Comparison of ENCODE assay signal across 9 cellular contexts in the genomic region with DNA sequence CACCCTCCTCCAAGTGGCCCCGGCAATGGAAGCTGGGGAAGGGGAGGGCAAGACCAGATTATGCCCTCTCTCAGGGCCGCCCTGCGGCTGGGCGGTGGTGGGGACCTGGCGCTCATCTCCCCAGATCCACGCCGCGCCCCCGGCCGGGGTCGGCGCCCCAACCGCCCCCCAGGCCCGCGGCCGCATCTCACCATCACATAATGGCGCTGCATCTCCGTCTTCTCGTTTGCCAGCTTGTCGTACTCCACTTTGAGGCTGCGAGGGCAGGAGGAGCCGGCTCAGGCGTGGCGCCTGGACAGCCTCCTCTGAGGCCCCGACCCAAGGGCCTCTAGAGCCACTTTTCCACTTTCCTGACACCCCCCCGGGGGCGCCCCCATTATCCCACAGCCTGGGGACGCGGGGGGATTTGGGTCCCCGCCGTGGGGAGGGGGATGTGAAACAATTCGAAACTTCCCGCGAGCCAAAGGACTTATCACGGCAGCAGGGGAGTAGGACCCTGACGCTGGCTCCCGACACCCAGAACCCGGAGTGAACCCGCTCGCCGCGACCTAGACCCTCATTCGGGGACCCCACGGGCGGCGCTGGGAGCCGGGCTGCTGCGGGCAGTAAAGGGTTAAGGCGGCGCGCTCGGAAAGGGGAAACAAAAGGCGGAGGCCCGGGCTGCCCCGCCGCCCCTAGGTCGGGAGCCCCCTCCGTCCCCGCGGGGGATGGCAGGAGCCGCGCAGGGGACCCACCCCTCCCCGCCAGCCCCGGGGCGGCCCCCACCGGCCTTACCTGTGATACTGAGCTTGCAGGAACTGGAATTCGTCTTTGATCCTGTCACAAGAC. TPM values are rescaled to one million over a fixed set of nuclear protein-coding genes. Genes with fewer than 3 reads are reported as not detected.
DNase-seq lines count a peak whose midpoint lies in the region; ATAC-seq, FAIRE-seq and TF ChIP-seq lines count a peak whose summit lies in the region.
"Had no signal": no experiment of that assay in that cellular context is flagged by ENCODE, and none has a peak within 500 bp of the region (broad histone marks: within the 10 kb centered on the region; RNA-seq: fewer than 3 reads in every experiment).

No MANE protein-coding gene starts in this region.

- peaks cover 10% of the 10 kb centered on the region for H3F3A ChIP-seq in SU-DHL-6 (ENCODE audit: insufficient read depth)

- H3K27me3 ChIP-seq in SU-DHL-6 (ENCODE audit: low read length) (no peaks in the 10 kb centered on the region), HepG2 (ENCODE audit: control insufficient read depth in 1 of 2, insufficient read depth in 2 of 2, low read length in 2 of 2) (peaks cover 0 to under 1% of the 10 kb centered on the region in 2 experiments; a peak in 1 of 5 replicates)

- intact Hi-C loops in HepG2 (cut with micrococcal nuclease; ENCODE audit: unreplicated experiment): loop anchor here (5.0 kb wide), 2 partner anchors 102 to 503 kb away; no protein-coding TSS in a partner anchor

- TF ChIP-seq EP300 in HepG2 (IDR thresholded peaks at IDR 0.05; ENCODE audit: low read depth in 2 of 2, low read length in 2 of 2): no peak
- TF ChIP-seq EP300 in HepG2 (CRISPR knock-in tag; IDR thresholded peaks at IDR 0.05; ENCODE audit: borderline replicate concordance): no peak

- H3K4me1 Mint-ChIP-seq in brain: peaks cover 60% of the 10 kb centered on the region

- FAIRE-seq in HepG2 (lab: Jason Lieb, UNC) (no peak), frontal cortex (lab: Jason Lieb, UNC) (no peak)
- FAIRE-seq: G401.6 had no signal

- peak; percentile 44 to 69 for DNase-seq in NCI-H524 (lab: John Stamatoyannopoulos, UW)
- no peak for DNase-seq in NCI-H524 treated with DMSO at 0.1 percent for 48 hours (lab: John Stamatoyannopoulos, UW)
- DNase-seq in HepG2 (ENCODE audit: low spot score): no peak
- DNase-seq in stimulated activated CD4-positive, alpha-beta T cell treated with anti-CD3 and anti-CD28 coated beads, TNF-alpha, amount 100 ng/mL, for 4 hours (ENCODE audit: low read depth in 3 of 3): peak in 2 of 3 experiments; percentile 20 to 30
- DNase-seq in frontal cortex (ENCODE audit: low spot score in 2 of 2): no peak

- no peak overlapping the region for H2AFZ ChIP-seq in SU-DHL-6 (ENCODE audit: low read depth, low read length, severe bottlenecking)
- no peak overlapping the region for H2AFZ ChIP-seq in HepG2 (ENCODE audit: low read length)

- no peak for TF ChIP-seq CTCF in SU-DHL-6 (IDR thresholded peaks at IDR 0.05; ENCODE audit: insufficient read depth, low read length, poor library complexity, severe bottlenecking)
- TF ChIP-seq CTCF in brain (conservative IDR thresholded peaks at IDR 0.05): peak in 1 of 2 experiments; percentile 30
- TF ChIP-seq CTCF in HepG2 (CRISPR knock-in tag; IDR thresholded peaks at IDR 0.05): no peak

- H3K27ac ChIP-seq in SU-DHL-6 (ENCODE audit: low read depth, low read length): 0 out of 2 replicates have a peak overlapping the region, but pooled peaks have one; percentile 84
- H3K27ac ChIP-seq in HepG2 (ENCODE audit: extremely low read length, insufficient read depth, low read length): no peak overlapping the region

- H3K27ac Mint-ChIP-seq in brain: peak overlapping the region; percentile 95 to 99 (median 98)

- H4K20me1 ChIP-seq in SU-DHL-6 (ENCODE audit: low read depth, low read length) (no peaks in the 10 kb centered on the region), HepG2 (ENCODE audit: insufficient read depth, low read length) (peaks cover 58% of the 10 kb centered on the region)

- H3K9me3 ChIP-seq in SU-DHL-6 (ENCODE audit: insufficient read depth, low read length) (no peaks in the 10 kb centered on the region), HepG2 (ENCODE audit: low read length) (no peaks in the 10 kb centered on the region)

- H3K9me3 Mint-ChIP-seq in brain: peaks cover 0 to 6% (median 0%) of the 10 kb centered on the region in 5 experiments

- H3K4me3 ChIP-seq in SU-DHL-6 (ENCODE audit: insufficient read depth, low read length, poor library complexity, severe bottlenecking) (peak overlapping the region; percentile 68), HepG2 (replicated peaks in 1 of 3; ENCODE audit: insufficient read depth in 1 of 3, low read depth in 2 of 3, low read length in 3 of 3) (peak overlapping the region; percentile 83 to 88 (median 84))

- H3K36me3 ChIP-seq in SU-DHL-6 (ENCODE audit: low read length): peaks cover 11% of the 10 kb centered on the region; the same call in 1 of the 2 replicates
- peaks cover 8 to 19% of the 10 kb centered on the region in 2 experiments; a peak in 4 of 5 replicates for H3K36me3 ChIP-seq in HepG2 (replicated peaks in 1 of 2; ENCODE audit: control insufficient read depth in 1 of 2, insufficient read depth in 2 of 2, low read length in 2 of 2)

- 62% methylated on average over 17 of the region's 67 CpGs for WGBS in HepG2 (ENCODE audit: low lambda C conversion rate)

- no peak for ATAC-seq in HepG2
- ATAC-seq in GM21717 (IDR thresholded peaks at IDR 0.05; ENCODE audit: unreplicated experiment): no peak

- H3K79me2 ChIP-seq in SU-DHL-6 (ENCODE audit: insufficient read depth, low read length): peaks cover 15% of the 10 kb centered on the region; the same call in 1 of the 2 replicates
- H3K79me2 ChIP-seq in HepG2 (ENCODE audit: insufficient read depth, low read length): peaks cover 52% of the 10 kb centered on the region

- no peak for TF ChIP-seq POLR2A in HepG2 (IDR thresholded peaks at IDR 0.05; ENCODE audit: insufficient read depth in 1 of 2, low read depth in 2 of 2, low read length in 2 of 2)

- peaks cover 18% of the 10 kb centered on the region for H3K27me3 Mint-ChIP-seq in brain

- H3K9me2 ChIP-seq in SU-DHL-6 (replicated peaks; ENCODE audit: insufficient read depth, low read length): no peaks in the 10 kb centered on the region

- peak overlapping the region; percentile 94 to 100 (median 99) for H3K4me3 Mint-ChIP-seq in brain

- TF ChIP-seq RAD21 in HepG2 (CRISPR knock-in tag; IDR thresholded peaks at IDR 0.05): no peak

- POLR2A ChIA-PET in HepG2 (lab: Yijun Ruan, JAX): interaction anchor here (12.3 kb wide), 1 partner anchor 18 kb away, joined by 152 read pairs; no protein-coding TSS in a partner anchor

- H3K9ac ChIP-seq in SU-DHL-6 (ENCODE audit: low read length) (peak overlapping the region; percentile 81), HepG2 (ENCODE audit: insufficient read depth, low read depth, low read length) (peak overlapping the region; percentile 81)

- CTCF ChIA-PET in HepG2 (lab: Yijun Ruan, JAX; ENCODE audit: low intra/inter-chr PET ratio, low total read pairs): no interaction called here

- peaks cover 69% of the 10 kb centered on the region for H3K4me1 ChIP-seq in HepG2 (ENCODE audit: insufficient read depth, low read length)

- H3K4me2 ChIP-seq in SU-DHL-6 (ENCODE audit: low read depth, low read length, poor library complexity, severe bottlenecking): peak overlapping the region; percentile 68
- H3K4me2 ChIP-seq in HepG2 (ENCODE audit: low read depth, low read length): peak overlapping the region; percentile 96

- H3K36me3 Mint-ChIP-seq in brain: peaks cover 31% of the 10 kb centered on the region

- in situ Hi-C loops in HepG2 (cut with HindIII; ENCODE audit: extremely low pct_ligation_motif_present, low pct_unique_long_range_greater_than_20kb): loop anchor here (25.0 kb wide), 1 partner anchor 633 kb away; the partner anchor contains the start of gene RPLP1

- BruUV-seq in HepG2 (replicated peaks; lab: Mats Ljungman, UMichigan): no TSS peak

TF ChIP-seq in HepG2, 621 proteins besides CTCF, POLR2A, EP300 and RAD21 (continues in another document):
- TF ChIP-seq ZNF652 (CRISPR knock-in tag; IDR thresholded peaks at IDR 0.05; ENCODE audit: borderline replicate concordance, low read depth): peak; percentile 89
- no peak for TF ChIP-seq ZNF607 (CRISPR knock-in tag; IDR thresholded peaks at IDR 0.05; ENCODE audit: borderline replicate concordance)
- peak; percentile 32; the same call in 1 of the 2 replicates for TF ChIP-seq ZBTB38 (CRISPR knock-in tag; IDR thresholded peaks at IDR 0.05)
- TF ChIP-seq HDAC1 (CRISPR knock-in tag; IDR thresholded peaks at IDR 0.05): no peak
- no peak for TF ChIP-seq HOXD1 (CRISPR knock-in tag; IDR thresholded peaks at IDR 0.05)
- TF ChIP-seq TBX2 (CRISPR knock-in tag; IDR thresholded peaks at IDR 0.05; ENCODE audit: borderline replicate concordance): no peak
- no peak for TF ChIP-seq WIZ (CRISPR knock-in tag; IDR thresholded peaks at IDR 0.05)
- TF ChIP-seq ARNT2 (CRISPR knock-in tag; IDR thresholded peaks at IDR 0.05; ENCODE audit: low read depth): no peak
- no peak for TF ChIP-seq EED (CRISPR knock-in tag; IDR thresholded peaks at IDR 0.05)
- TF ChIP-seq TGIF2 (CRISPR knock-in tag; IDR thresholded peaks at IDR 0.05): no peak
- TF ChIP-seq ZNF678 (CRISPR knock-in tag; IDR thresholded peaks at IDR 0.05): no peak

RNA-seq across cellular contexts. Expression of gene TLE3, which starts 2.1 kb away (rescaled TPM):
- polyA plus RNA-seq in brain (ENCODE audit: insufficient read depth, low read depth, low replicate concordance) (15.7 TPM), HepG2 (2011; rRNA removed) (10.8 and 13.8 TPM in 2 replicates)
- total RNA-seq in HepG2 (2016; rRNA removed; fragmentation: Illumina TruSeq; extraction: Trizol) (11.9 TPM in 2 replicates), frontal cortex (68.9 TPM)
- total RNA-seq in HepG2 (2016; cell fraction: cytosol; rRNA removed; fragmentation: Illumina TruSeq; extraction: Trizol; ENCODE audit: low read depth): 4.3 and 4.6 TPM in 2 replicates
- total RNA-seq in HepG2 (2016; cell fraction: insoluble cytoplasmic fraction; rRNA removed; fragmentation: Illumina TruSeq; extraction: Trizol): 11.3 and 13.4 TPM in 2 replicates
- 6.8 and 8.2 TPM in 2 replicates for total RNA-seq in HepG2 (2016; cell fraction: membrane; rRNA removed; fragmentation: Illumina TruSeq; extraction: Trizol)
- 17.8 and 18.8 TPM in 2 replicates for total RNA-seq in HepG2 (2016; cell fraction: nucleus; rRNA removed; fragmentation: Illumina TruSeq; extraction: Trizol)
- polyA plus RNA-seq in HepG2 (2011; cell fraction: cytosol; rRNA removed): 7.1 and 8.6 TPM in 2 replicates
- polyA plus RNA-seq in HepG2 (2011; cell fraction: nucleus; rRNA removed): 48.8 and 69.4 TPM in 2 replicates
- 21.9 and 27.0 TPM in 2 replicates for polyA plus RNA-seq in HepG2 (2012)
- 0.89 and 1.1 TPM in 2 replicates for polyA plus RNA-seq in HepG2 (2016; cell fraction: cytosol; fragmentation: Illumina TruSeq; extraction: Trizol; ENCODE audit: low read depth)
- polyA plus RNA-seq in HepG2 (2016; cell fraction: insoluble cytoplasmic fraction; fragmentation: Illumina TruSeq; extraction: Trizol; ENCODE audit: low read depth): 11.5 and 15.8 TPM in 2 replicates
- polyA plus RNA-seq in HepG2 (2016; cell fraction: membrane; fragmentation: Illumina TruSeq; extraction: Trizol; ENCODE audit: low read depth): 2.4 and 4.2 TPM in 2 replicates
- 22.7 and 23.0 TPM in 2 replicates for polyA plus RNA-seq in HepG2 (2016; cell fraction: nucleus; fragmentation: Illumina TruSeq; extraction: Trizol; ENCODE audit: insufficient read depth, low read depth)
- polyA minus RNA-seq in HepG2 (2011; rRNA and poly(A)+ RNA removed; ENCODE audit: low replicate concordance): 51.1 and 121 TPM in 2 replicates
- polyA minus RNA-seq in HepG2 (2011; cell fraction: cytosol; rRNA and poly(A)+ RNA removed): 16.1 and 16.6 TPM in 2 replicates
- 57.1 and 60.3 TPM in 2 replicates for polyA minus RNA-seq in HepG2 (2011; cell fraction: nucleus; rRNA and poly(A)+ RNA removed)

Comparison
In these comparisons a context has a peak if more than half of its experiments do, and no peak if none do; other contexts are left out.
1. DNase-seq: peak in NCI-H524 (2 of 2) and stimulated activated CD4-positive, alpha-beta T cell treated with anti-CD3 and anti-CD28 coated beads, TNF-alpha, amount 100 ng/mL, for 4 hours (2 of 3); none in NCI-H524 treated with DMSO at 0.1 percent for 48 hours (single experiment), HepG2 (single experiment) and frontal cortex (0 of 2).